In genomic region chr1:14707774-14708450, GRCh38 we compare ENCODE assay signal across 32 cellular contexts.
"Had no signal": no experiment of that assay in that cellular context is flagged by ENCODE, and none has a peak within 500 bp of the region (broad histone marks: within the 10 kb centered on the region; RNA-seq: fewer than 3 reads in every experiment).

No MANE protein-coding gene starts in this region.

- H3K27me3 ChIP-seq: esophagus muscularis mucosa, right lobe of liver, testis, transverse colon had no signal

- H3K27ac ChIP-seq: esophagus muscularis mucosa, right lobe of liver, skin epidermis, testis, transverse colon, WERI-Rb-1 had no signal

- FAIRE-seq: frontal cortex, islet of Langerhans had no signal

- H3K4me3 Mint-ChIP-seq: activated CD4-positive, alpha-beta memory T cell treated with anti-CD3 and anti-CD28 coated beads, Interleukin-2, amount 10 ng/mL, durations not matched to agents 7 days and 5 days; activated CD4-positive, alpha-beta T cell treated with anti-CD3 and anti-CD28 coated beads, Interleukin-2, amount 10 ng/mL, durations not matched to agents 24 days and 14 days; activated T-cell treated with anti-CD3 and anti-CD28 coated beads, Interleukin-2, amount 50 U/mL, for 72 hours; dendritic cell treated with granulocyte-macrophage colony-stimulating factor and Interleukin-4, amounts not matched to agents 40 ng/mL and 50 ng/mL, for 4 days; endodermal cell; mesothelial cell of epicardium; naive B cell; nephron progenitor cell; T-helper 1 cell treated with Interleukin-12 subunit alpha and Interleukin-12 subunit beta and Interleukin-4 antibody, amounts not matched to agents 30 μg/mL and 1 μg/mL, for 36 hours had no signal

- H3K4me1 ChIP-seq: esophagus muscularis mucosa, right lobe of liver, testis, transverse colon had no signal

- H3K9me3 ChIP-seq: esophagus muscularis mucosa, right lobe of liver, testis, transverse colon had no signal

- H3K36me3 ChIP-seq: esophagus muscularis mucosa, right lobe of liver, transverse colon, WERI-Rb-1 had no signal

- H3K27me3 Mint-ChIP-seq: activated CD4-positive, alpha-beta memory T cell treated with anti-CD3 and anti-CD28 coated beads, Interleukin-2, amount 10 ng/mL, durations not matched to agents 7 days and 5 days; activated CD4-positive, alpha-beta T cell treated with anti-CD3 and anti-CD28 coated beads, Interleukin-2, amount 10 ng/mL, durations not matched to agents 24 days and 14 days; naive B cell had no signal

- H3K4me3 ChIP-seq: esophagus muscularis mucosa, right lobe of liver, skin epidermis, testis, transverse colon had no signal

- H3K27ac Mint-ChIP-seq: activated CD4-positive, alpha-beta memory T cell treated with anti-CD3 and anti-CD28 coated beads, Interleukin-2, amount 10 ng/mL, durations not matched to agents 7 days and 5 days; activated CD4-positive, alpha-beta T cell treated with anti-CD3 and anti-CD28 coated beads, Interleukin-2, amount 10 ng/mL, durations not matched to agents 24 days and 14 days; activated naive CD4-positive, alpha-beta T cell treated with anti-CD3 and anti-CD28 coated beads, Interleukin-2, amount 50 U/mL, for 72 hours; activated T-cell treated with anti-CD3 and anti-CD28 coated beads, Interleukin-2, amount 50 U/mL, for 72 hours; dendritic cell treated with granulocyte-macrophage colony-stimulating factor and Interleukin-4, amounts not matched to agents 40 ng/mL and 50 ng/mL, for 4 days; endodermal cell; mesothelial cell of epicardium; naive B cell; T-helper 1 cell treated with Interleukin-12 subunit alpha and Interleukin-12 subunit beta and Interleukin-4 antibody, amounts not matched to agents 30 μg/mL and 1 μg/mL, for 36 hours had no signal

- ATAC-seq: activated naive CD4-positive, alpha-beta T cell treated with anti-CD3 and anti-CD28 coated beads, Interleukin-2, amount 50 U/mL, for 72 hours; activated T-cell treated with anti-CD3 and anti-CD28 coated beads, Interleukin-2, amount 50 U/mL, for 72 hours; left cardiac atrium; right lobe of liver; stimulated activated naive CD8-positive, alpha-beta T cell treated with anti-CD3 and anti-CD28 coated beads, Interleukin-15, Interleukin-2, amounts not matched to agents 100 U/mL and 50 U/mL, for 24 hours had no signal

- H3K4me1 Mint-ChIP-seq: activated CD4-positive, alpha-beta memory T cell treated with anti-CD3 and anti-CD28 coated beads, Interleukin-2, amount 10 ng/mL, durations not matched to agents 7 days and 5 days; activated CD4-positive, alpha-beta T cell treated with anti-CD3 and anti-CD28 coated beads, Interleukin-2, amount 10 ng/mL, durations not matched to agents 24 days and 14 days; mesothelial cell of epicardium had no signal

- DNase-seq: activated CD4-positive, alpha-beta memory T cell treated with anti-CD3 and anti-CD28 coated beads, Interleukin-2, amount 10 ng/mL, durations not matched to agents 7 days and 5 days; activated CD4-positive, alpha-beta T cell treated with anti-CD3 and anti-CD28 coated beads, Interleukin-2, amount 10 ng/mL, durations not matched to agents 24 days and 14 days; activated CD4-positive, CD25-positive, alpha-beta regulatory T cell treated with anti-CD3 and anti-CD28 coated beads, Interleukin-2, amount 50 U/mL, for 72 hours; activated naive CD4-positive, alpha-beta T cell; activated T-cell treated with anti-CD3 and anti-CD28 coated beads for 4 hours; activated T-cell treated with anti-CD3 and anti-CD28 coated beads, Interleukin-2, amount 50 U/mL, for 72 hours; anterior cingulate cortex; caudate nucleus; endodermal cell; glutamatergic neuron; left cardiac atrium; naive B cell; nephron progenitor cell; occipital lobe; posterior cingulate gyrus; right lobe of liver; stimulated activated CD4-positive, alpha-beta T cell treated with anti-CD3 and anti-CD28 coated beads, Interleukin-12 subunit alpha, Interleukin-12 subunit beta, amount 100 ng/mL, for 4 hours; stimulated activated CD4-positive, alpha-beta T cell treated with anti-CD3 and anti-CD28 coated beads, Interleukin-4, amount 100 ng/mL, for 1 hour; stimulated activated naive CD8-positive, alpha-beta T cell treated with anti-CD3 and anti-CD28 coated beads, Interleukin-15, Interleukin-2, amounts not matched to agents 100 U/mL and 50 U/mL, for 24 hours; SW 1271; T-helper 9 cell; testis; transverse colon; WERI-Rb-1 had no signal
